15 cellular contexts compared by ENCODE assay signal in the genomic region with DNA sequence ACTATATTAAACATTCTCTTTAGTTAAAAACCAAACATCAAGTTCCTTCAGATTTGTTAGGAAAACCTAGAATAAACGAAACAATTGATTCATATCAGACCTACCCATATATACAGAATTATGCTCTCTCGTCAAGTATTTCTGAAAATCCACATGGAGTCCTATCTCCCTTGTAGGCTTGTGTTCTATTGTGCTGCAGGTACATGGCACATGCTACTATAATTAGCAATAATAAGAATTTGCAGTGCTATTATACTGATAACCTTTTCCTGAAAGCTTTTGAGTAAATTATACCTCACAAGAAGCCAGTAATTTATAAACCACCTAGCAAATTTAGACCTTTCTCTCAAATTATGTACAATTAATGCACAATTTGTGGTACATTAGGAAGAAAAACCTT.
DNase-seq lines count a peak whose midpoint lies in the region; ATAC-seq and TF ChIP-seq lines count a peak whose summit lies in the region.
"Had no signal": no experiment of that assay in that cellular context is flagged by ENCODE, and none has a peak within 500 bp of the region (broad histone marks: within the 10 kb centered on the region; RNA-seq: fewer than 3 reads in every experiment).

No MANE protein-coding gene starts in this region.

- TF ChIP-seq POLR2A in GM18505 (IDR thresholded peaks at IDR 0.05; ENCODE audit: borderline replicate concordance, extremely low read depth, insufficient read depth, insufficient read length), result no peak

- TF ChIP-seq CTCF in HEK293 (tag by site-specific recombination; IDR thresholded peaks at IDR 0.05) (no peak), Panc1 (IDR thresholded peaks at IDR 0.05) (no peak)

- H3K4me1 ChIP-seq in HEK293 (ENCODE audit: control insufficient read depth, insufficient read depth, low read length), result peaks cover 25% of the 10 kb centered on the region
- peaks cover 20% of the 10 kb centered on the region for H3K4me1 ChIP-seq in Panc1 (ENCODE audit: control insufficient read depth, insufficient read depth, low read length)
- H3K4me1 ChIP-seq: HAP-1 had no signal

- no peak overlapping the region for H3K4me3 Mint-ChIP-seq in naive thymus-derived CD8-positive, alpha-beta T cell
- H3K4me3 Mint-ChIP-seq: CD14-positive monocyte; CD8-positive, alpha-beta T cell; HFFc6 had no signal

- ATAC-seq in Panc1 (no peak), GM18505 (IDR thresholded peaks at IDR 0.05; ENCODE audit: unreplicated experiment) (no peak)
- ATAC-seq in naive thymus-derived CD8-positive, alpha-beta T cell, result no peak
- ATAC-seq: CD8-positive, alpha-beta T cell had no signal

- POLR2A ChIA-PET in HEK293 (lab: Yijun Ruan, JAX), result no interaction called here
- POLR2A ChIA-PET in Panc1 (lab: Charles Lee), result no interaction called here
- POLR2A ChIA-PET in naive thymus-derived CD8-positive, alpha-beta T cell (lab: Charles Lee), result no interaction called here

- CTCF ChIA-PET in HEK293 (lab: Yijun Ruan, JAX), result interaction anchor here (0.6 to 2.9 kb wide), 4 partner anchors 7 to 438 kb away, joined by 3 to 13 read pairs (median 3); no protein-coding TSS in a partner anchor
- CTCF ChIA-PET in Panc1 (lab: Charles Lee), result no interaction called here

- peak; percentile 57 for DNase-seq in NCI-H1105 treated with DMSO at 0.1 percent for 48 hours (lab: John Stamatoyannopoulos, UW)
- DNase-seq in NCI-H1105 (lab: John Stamatoyannopoulos, UW), result no peak
- peak; percentile 18 for DNase-seq in NCI-H2227 (lab: John Stamatoyannopoulos, UW; ENCODE audit: unreplicated experiment)
- no peak for DNase-seq in Panc1 (ENCODE audit: low read depth, low spot score)
- DNase-seq in naive thymus-derived CD8-positive, alpha-beta T cell, result no peak
- DNase-seq: CD8-positive, alpha-beta T cell; DMS153; EL; HFFc6 had no signal

- peaks cover 0 to 8% (median 0%) of the 10 kb centered on the region in 5 donors for H3K27me3 Mint-ChIP-seq in naive thymus-derived CD8-positive, alpha-beta T cell

- in situ Hi-C loops in Panc1 (cut with HindIII; ENCODE audit: low pct_unique_long_range_greater_than_20kb, low sequenced_read_pairs), result no loop called here

- intact Hi-C loops in Panc1 (cut with micrococcal nuclease; ENCODE audit: unreplicated experiment), result no loop called here

- H3K4me3 ChIP-seq in HEK293 (ENCODE audit: low read depth, low read length) (no peak overlapping the region), Panc1 (ENCODE audit: low read depth in 2 of 2, low read length in 2 of 2) (no peak overlapping the region)
- H3K4me3 ChIP-seq: HAP-1 had no signal

- H3K4me1 Mint-ChIP-seq in naive thymus-derived CD8-positive, alpha-beta T cell, result no peaks in the 10 kb centered on the region

- no TSS peak for BruUV-seq in Panc1 (replicated peaks; lab: Mats Ljungman, UMichigan)

- no peak overlapping the region for H3K27ac Mint-ChIP-seq in naive thymus-derived CD8-positive, alpha-beta T cell
- H3K27ac Mint-ChIP-seq: CD8-positive, alpha-beta T cell had no signal

- no peaks in the 10 kb centered on the region for H3K36me3 Mint-ChIP-seq in naive thymus-derived CD8-positive, alpha-beta T cell
- H3K36me3 Mint-ChIP-seq: CD14-positive monocyte; CD8-positive, alpha-beta T cell had no signal

- H3K9me3 ChIP-seq in HEK293 (ENCODE audit: control insufficient read depth, insufficient read depth, low read depth, low read length) (no peaks in the 10 kb centered on the region), Panc1 (ENCODE audit: control insufficient read depth, insufficient read depth, low read depth, low read length) (no peaks in the 10 kb centered on the region)
- H3K9me3 ChIP-seq: HAP-1 had no signal

- no peaks in the 10 kb centered on the region for H3K9me3 Mint-ChIP-seq in naive thymus-derived CD8-positive, alpha-beta T cell
- H3K9me3 Mint-ChIP-seq: CD14-positive monocyte; CD8-positive, alpha-beta T cell; HFFc6 had no signal

- no peaks in the 10 kb centered on the region for H3K36me3 ChIP-seq in HEK293 (ENCODE audit: control insufficient read depth in 2 of 2, insufficient read depth in 1 of 2, low read length in 2 of 2)
- H3K36me3 ChIP-seq in Panc1 (ENCODE audit: control insufficient read depth, insufficient read depth, low read length), result no peaks in the 10 kb centered on the region
- H3K36me3 ChIP-seq: HAP-1 had no signal

- H3K27ac ChIP-seq in HEK293 (ENCODE audit: extremely low read depth, low read depth, low read length) (0 out of 2 replicates have a peak overlapping the region, but pooled peaks have one; percentile 30), Panc1 (ENCODE audit: low read length) (peak overlapping the region; percentile 3; the same call in 1 of the 2 replicates)
- H3K27ac ChIP-seq: 22Rv1, HL-60 had no signal

- H3K27me3 ChIP-seq in Panc1 (ENCODE audit: control insufficient read depth, insufficient read depth, low read length), result no peaks in the 10 kb centered on the region

TF ChIP-seq in HEK293, 187 proteins besides CTCF, POLR2A, EP300 and RAD21:
- TF ChIP-seq KLF16 (tag by site-specific recombination; IDR thresholded peaks at IDR 0.05), result no peak
- no peak for TF ChIP-seq SCRT2 (tag by site-specific recombination; IDR thresholded peaks at IDR 0.05)
- TF ChIP-seq ZBTB17 (tag by site-specific recombination; IDR thresholded peaks at IDR 0.05), result no peak
- TF ChIP-seq ZNF354C (tag by site-specific recombination; IDR thresholded peaks at IDR 0.05; ENCODE audit: borderline replicate concordance, low read depth), result no peak
- no peak for TF ChIP-seq ZNF404 (tag by site-specific recombination; IDR thresholded peaks at IDR 0.05)
- TF ChIP-seq TCF7L2 (IDR thresholded peaks at IDR 0.05; ENCODE audit: borderline replicate concordance, low read depth, low read length), result no peak
- TF ChIP-seq ZNF10 (tag by site-specific recombination; IDR thresholded peaks at IDR 0.05), result no peak
- TF ChIP-seq ZNF121 (tag by site-specific recombination; IDR thresholded peaks at IDR 0.05), result no peak
- no peak for TF ChIP-seq SETDB1 (IDR thresholded peaks at IDR 0.05; ENCODE audit: insufficient read length, low read length)
- TF ChIP-seq ZNF174 (tag by site-specific recombination; IDR thresholded peaks at IDR 0.05), result no peak
- TF ChIP-seq, protein P1, sequence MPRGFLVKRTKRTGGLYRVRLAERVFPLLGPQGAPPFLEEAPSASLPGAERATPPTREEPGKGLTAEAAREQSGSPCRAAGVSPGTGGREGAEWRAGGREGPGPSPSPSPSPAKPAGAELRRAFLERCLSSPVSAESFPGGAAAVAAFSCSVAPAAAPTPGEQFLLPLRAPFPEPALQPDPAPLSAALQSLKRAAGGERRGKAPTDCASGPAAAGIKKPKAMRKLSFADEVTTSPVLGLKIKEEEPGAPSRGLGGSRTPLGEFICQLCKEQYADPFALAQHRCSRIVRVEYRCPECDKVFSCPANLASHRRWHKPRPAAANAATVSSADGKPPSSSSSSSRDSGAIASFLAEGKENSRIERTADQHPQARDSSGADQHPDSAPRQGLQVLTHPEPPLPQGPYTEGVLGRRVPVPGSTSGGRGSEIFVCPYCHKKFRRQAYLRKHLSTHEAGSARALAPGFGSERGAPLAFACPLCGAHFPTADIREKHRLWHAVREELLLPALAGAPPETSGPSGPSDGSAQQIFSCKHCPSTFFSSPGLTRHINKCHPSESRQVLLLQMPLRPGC (tag by site-specific recombination; IDR thresholded peaks at IDR 0.05), result no peak
- no peak for TF ChIP-seq GLI2 (tag by site-specific recombination; IDR thresholded peaks at IDR 0.05; ENCODE audit: borderline replicate concordance, low read depth)
- no peak for TF ChIP-seq ZNF274 (IDR thresholded peaks at IDR 0.05; ENCODE audit: low read length)
- TF ChIP-seq ZNF274 (tag by site-specific recombination; IDR thresholded peaks at IDR 0.05; ENCODE audit: borderline replicate concordance), result no peak
- no peak for TF ChIP-seq ZNF140 (tag by site-specific recombination; IDR thresholded peaks at IDR 0.05)
- no peak for TF ChIP-seq ZNF623 (tag by site-specific recombination; IDR thresholded peaks at IDR 0.05)
- TF ChIP-seq ZNF416 (tag by site-specific recombination; IDR thresholded peaks at IDR 0.05), result no peak

Comparison
In these comparisons a context has a peak if more than half of its experiments do, and no peak if none do; other contexts are left out.
1. DNase-seq: peak in NCI-H1105 treated with DMSO at 0.1 percent for 48 hours (single experiment) and NCI-H2227 (single experiment); none in NCI-H1105 (single experiment), Panc1 (single experiment) and naive thymus-derived CD8-positive, alpha-beta T cell (0 of 10).